In genomic region chr7:1586827-1587705, GRCh38 we compare ENCODE assay signal across 24 cellular contexts. TPM values are rescaled to one million over a fixed set of nuclear protein-coding genes. Genes with fewer than 3 reads are reported as not detected.
DNase-seq lines count a peak whose midpoint lies in the region; ATAC-seq and TF ChIP-seq lines count a peak whose summit lies in the region.
"Had no signal": no experiment of that assay in that cellular context is flagged by ENCODE, and none has a peak within 500 bp of the region (broad histone marks: within the 10 kb centered on the region; RNA-seq: fewer than 3 reads in every experiment).

No MANE protein-coding gene starts in this region.

- H3K9ac ChIP-seq in SK-N-SH, result no peak overlapping the region

- H2AFZ ChIP-seq in SK-N-SH (ENCODE audit: low read depth), result no peak overlapping the region
- H2AFZ ChIP-seq in OCI-LY7 (ENCODE audit: low read length), result no peak overlapping the region

- no peaks in the 10 kb centered on the region for H3K9me2 ChIP-seq in SK-N-SH
- H3K9me2 ChIP-seq in OCI-LY7 (ENCODE audit: insufficient read depth, low read length), result no peaks in the 10 kb centered on the region

- H4K20me1 ChIP-seq in SK-N-SH (ENCODE audit: insufficient read depth), result no peaks in the 10 kb centered on the region
- no peaks in the 10 kb centered on the region for H4K20me1 ChIP-seq in OCI-LY7 (ENCODE audit: insufficient read depth, low read length)

- no peaks in the 10 kb centered on the region for H3K9me3 ChIP-seq in SK-N-SH
- H3K9me3 ChIP-seq in OCI-LY7 (ENCODE audit: low read length), result 0 out of 2 replicates have a peak, but pooled peaks cover 7% of the 10 kb centered on the region
- H3K9me3 ChIP-seq: MG63, SJCRH30, suprapubic skin had no signal

- peak in 1 of 2 experiments; percentile 90; a peak in 2 of 4 replicates for TF ChIP-seq EP300 in SK-N-SH (IDR thresholded peaks at IDR 0.05; ENCODE audit: borderline replicate concordance in 1 of 2, low read depth in 1 of 2, low read length in 1 of 2)

- no peaks in the 10 kb centered on the region for H3F3A ChIP-seq in SK-N-SH (replicated peaks; ENCODE audit: insufficient read depth)

- H3K36me3 ChIP-seq in H7 (replicated peaks; ENCODE audit: control insufficient read depth, insufficient read depth, low read length) (no peaks in the 10 kb centered on the region), SK-N-SH (replicated peaks in 1 of 2; ENCODE audit: control insufficient read depth in 1 of 2, insufficient read depth in 2 of 2, low read length in 1 of 2) (no peaks in the 10 kb centered on the region), OCI-LY7 (ENCODE audit: insufficient read depth, low read length) (no peaks in the 10 kb centered on the region)
- H3K36me3 ChIP-seq: MG63, SJCRH30, suprapubic skin, uterus had no signal

- H3K4me1 ChIP-seq in SK-N-SH (ENCODE audit: control insufficient read depth in 1 of 2, insufficient read depth in 2 of 2, low read depth in 1 of 2, low read length in 1 of 2) (peaks cover 0 to 56% of the 10 kb centered on the region in 2 experiments; a peak in 1 of 4 replicates), OCI-LY7 (ENCODE audit: insufficient read depth, low read length, poor library complexity, severe bottlenecking) (peaks cover 10% of the 10 kb centered on the region)
- H3K4me1 ChIP-seq: SJCRH30, suprapubic skin, uterus had no signal

- H3K27me3 ChIP-seq in H7 (ENCODE audit: control insufficient read depth, insufficient read depth, low read length) (no peaks in the 10 kb centered on the region), SK-N-SH (ENCODE audit: insufficient read depth) (peaks cover 18% of the 10 kb centered on the region; the same call in 1 of the 2 replicates)
- H3K27me3 ChIP-seq: MG63 had no signal

- no peak for ATAC-seq in GM18511 (IDR thresholded peaks at IDR 0.05; ENCODE audit: unreplicated experiment)
- ATAC-seq: activated CD8-positive, alpha-beta memory T cell treated with anti-CD3 and anti-CD28 coated beads, Interleukin-2, amount 10 ng/mL, durations not matched to agents 7 days and 5 days; activated naive CD4-positive, alpha-beta T cell treated with anti-CD3 and anti-CD28 coated beads, Interleukin-2, amount 50 U/mL, for 72 hours; CD8-positive, alpha-beta T cell; stimulated activated effector memory CD8-positive, alpha-beta T cell treated with anti-CD3 and anti-CD28 coated beads, Interleukin-12 subunit alpha, Interleukin-12 subunit beta, amount 100 ng/mL, for 72 hours had no signal

- TF ChIP-seq CTCF in SK-N-SH (IDR thresholded peaks at IDR 0.05) (no peak), retinal pigment epithelial cell (conservative IDR thresholded peaks at IDR 0.05; ENCODE audit: low read depth, low read length) (no peak), OCI-LY7 (conservative IDR thresholded peaks at IDR 0.05; ENCODE audit: low read length) (no peak)

- intact Hi-C loops in OCI-LY7 (cut with micrococcal nuclease; ENCODE audit: unreplicated experiment), result no loop called here

- peak; percentile 19 for DNase-seq in NCI-H345 (lab: John Stamatoyannopoulos, UW)
- DNase-seq in NCI-H345 treated with DMSO at 0.1 percent for 48 hours (lab: John Stamatoyannopoulos, UW; ENCODE audit: unreplicated experiment), result no peak
- DNase-seq in H7, result peak; percentile 52
- DNase-seq in SK-N-SH, result peak; percentile 97
- no peak for DNase-seq in retinal pigment epithelial cell (ENCODE audit: low read depth)
- no peak for DNase-seq in OCI-LY7 (ENCODE audit: low spot score)
- DNase-seq: activated CD4-positive, alpha-beta T cell treated with anti-CD3 and anti-CD28 coated beads, Interleukin-2, amount 10 ng/mL, durations not matched to agents 24 days and 14 days; activated CD8-positive, alpha-beta memory T cell treated with anti-CD3 and anti-CD28 coated beads, Interleukin-2, amount 10 ng/mL, durations not matched to agents 7 days and 5 days; IMR-90; kidney; mammary epithelial cell; MG63; NCI-H187; NCI-H510A treated with DMSO at 0.1 percent for 48 hours; SJCRH30; stimulated activated CD4-positive, alpha-beta T cell treated with anti-CD3 and anti-CD28 coated beads, Interleukin-1b, Interleukin-23, amount 100 ng/mL, for 48 hours; uterus had no signal

- 38% methylated on average over 31 of the region's 42 CpGs for WGBS in SK-N-SH (ENCODE audit: low lambda C conversion rate)

- H3K4me2 ChIP-seq in SK-N-SH (peak overlapping the region; percentile 32; the same call in 1 of the 2 replicates), OCI-LY7 (ENCODE audit: low read length) (no peak overlapping the region)

- CTCF ChIA-PET in SK-N-SH (lab: Yijun Ruan, JAX), result interaction anchor here (0.7 to 4.0 kb wide), 11 partner anchors 11 to 864 kb away, joined by 3 to 27 read pairs (median 4); partner anchors contain the start of genes MAD1L1 and PSMG3
- CTCF ChIA-PET in OCI-LY7 (lab: Charles Lee; ENCODE audit: unreplicated experiment), result no interaction called here

- POLR2A ChIA-PET in SK-N-SH (lab: Yijun Ruan, JAX) (interaction anchor here (0.5 to 2.2 kb wide), 10 partner anchors 10 to 81 kb away, joined by 3 to 19 read pairs (median 4); no protein-coding TSS in a partner anchor), OCI-LY7 (lab: Charles Lee) (no interaction called here)

- H3K4me3 ChIP-seq in H7 (ENCODE audit: insufficient read depth, low read depth, low read length), result no peak overlapping the region
- H3K4me3 ChIP-seq in SK-N-SH (ENCODE audit: low read depth in 2 of 2, low read length in 1 of 2), result no peak overlapping the region; a peak in 1 of 4 replicates
- H3K4me3 ChIP-seq in retinal pigment epithelial cell (ENCODE audit: low read length), result peak overlapping the region; percentile 23
- no peak overlapping the region for H3K4me3 ChIP-seq in OCI-LY7 (ENCODE audit: low read depth, low read length, poor library complexity, severe bottlenecking)
- H3K4me3 ChIP-seq: MG63, SJCRH30, skin epidermis, suprapubic skin, uterus had no signal

- TF ChIP-seq RAD21 in SK-N-SH (IDR thresholded peaks at IDR 0.05; ENCODE audit: low read length), result peak; percentile 26

- BruUV-seq in OCI-LY7 (replicated peaks; lab: Mats Ljungman, UMichigan), result no TSS peak

- H3K79me2 ChIP-seq in SK-N-SH (ENCODE audit: insufficient read depth) (no peaks in the 10 kb centered on the region), OCI-LY7 (ENCODE audit: insufficient read depth, low read depth, low read length) (no peaks in the 10 kb centered on the region)

- H3K27ac ChIP-seq in SK-N-SH (ENCODE audit: low read depth in 2 of 2, low read length in 1 of 2) (peak overlapping the region in 1 of 2 experiments; percentile 95; a peak in 2 of 4 replicates), OCI-LY7 (ENCODE audit: low read depth, low read length, poor library complexity, severe bottlenecking) (no peak overlapping the region)
- H3K27ac ChIP-seq: SJCRH30, skin epidermis, suprapubic skin, uterus had no signal

TF ChIP-seq in SK-N-SH, 30 proteins besides CTCF, POLR2A, EP300 and RAD21 (continues in another document):
- TF ChIP-seq CHD2 (IDR thresholded peaks at IDR 0.05; ENCODE audit: low read length, partially characterized antibody) (peak; percentile 51), NRF1 (IDR thresholded peaks at IDR 0.05; ENCODE audit: low read depth, low read length) (no peak), TCF12 (IDR thresholded peaks at IDR 0.05) (no peak), SIN3A (IDR thresholded peaks at IDR 0.05; ENCODE audit: borderline replicate concordance, low read depth, low read length) (no peak), SMC3 (IDR thresholded peaks at IDR 0.05; ENCODE audit: low read depth, low read length) (0 out of 2 replicates have a peak, but pooled peaks have one; percentile 4), USF2 (IDR thresholded peaks at IDR 0.05; ENCODE audit: borderline replicate concordance, low read depth, low read length) (no peak), ELF1 (IDR thresholded peaks at IDR 0.05) (no peak), IRF3 (IDR thresholded peaks at IDR 0.05; ENCODE audit: low read depth, low read length) (no peak), GATA2 (CRISPR knock-in tag; IDR thresholded peaks at IDR 0.05) (peak; percentile 91), MXI1 (IDR thresholded peaks at IDR 0.05; ENCODE audit: low read depth, low read length) (peak; percentile 94), RCOR1 (IDR thresholded peaks at IDR 0.05; ENCODE audit: low read length) (peak; percentile 41; the same call in 1 of the 2 replicates), FOXJ3 (CRISPR knock-in tag; IDR thresholded peaks at IDR 0.05) (peak; percentile 98)

RNA-seq across cellular contexts. Expression of gene PSMG3, which starts 17.2 kb away (rescaled TPM):
- total RNA-seq in H7 (2014; rRNA removed; shearing (Covaris generic)), result 45.9 and 49.8 TPM in 2 replicates
- polyA plus RNA-seq in SK-N-SH (2012; rRNA removed), result 106 and 109 TPM in 2 replicates
- polyA plus RNA-seq in SK-N-SH (2012; cell fraction: cytosol; rRNA removed), result 71.7 and 94.8 TPM in 2 replicates
- polyA plus RNA-seq in SK-N-SH (2012; cell fraction: nucleus; rRNA removed), result 82.8 and 87.7 TPM in 2 replicates
- 128 and 129 TPM in 2 replicates for total RNA-seq in OCI-LY7 (2014; rRNA removed; shearing (Covaris generic))
- 55.1 and 63.7 TPM in 2 replicates for total RNA-seq in OCI-LY7 (2022)

RNA-seq across cellular contexts. Expression of gene TMEM184A, which starts 31.1 kb away (rescaled TPM):
- 0.74 and 1.2 TPM in 2 replicates for total RNA-seq in H7 (2014; rRNA removed; shearing (Covaris generic))
- polyA plus RNA-seq in SK-N-SH (2012; rRNA removed), result 1.5 and 1.8 TPM in 2 replicates
- polyA plus RNA-seq in SK-N-SH (2012; cell fraction: cytosol; rRNA removed), result 0.43 and 0.46 TPM in 2 replicates
- polyA plus RNA-seq in SK-N-SH (2012; cell fraction: nucleus; rRNA removed), result 6.5 and 6.7 TPM in 2 replicates
- 0.19 and 0.77 TPM in 2 replicates for total RNA-seq in OCI-LY7 (2014; rRNA removed; shearing (Covaris generic))
- not detected in 2 replicates for total RNA-seq in OCI-LY7 (2022)
- total RNA-seq: activated CD4-positive, alpha-beta T cell treated with anti-CD3 and anti-CD28 coated beads, Interleukin-2, amount 10 ng/mL, durations not matched to agents 24 days and 14 days; activated CD8-positive, alpha-beta memory T cell treated with anti-CD3 and anti-CD28 coated beads, Interleukin-2, amount 10 ng/mL, durations not matched to agents 7 days and 5 days; CD8-positive, alpha-beta T cell; pulmonary artery endothelial cell; SJCRH30 had no signal

RNA-seq across cellular contexts. Expression of gene MAFK, which starts 56.6 kb away (rescaled TPM):
- 14.8 and 23.1 TPM in 2 replicates for total RNA-seq in H7 (2014; rRNA removed; shearing (Covaris generic))
- polyA plus RNA-seq in SK-N-SH (2012; rRNA removed), result 33.0 and 33.2 TPM in 2 replicates
- polyA plus RNA-seq in SK-N-SH (2012; cell fraction: cytosol; rRNA removed), result 8.3 and 12.2 TPM in 2 replicates
- 240 and 252 TPM in 2 replicates for polyA plus RNA-seq in SK-N-SH (2012; cell fraction: nucleus; rRNA removed)
- total RNA-seq in OCI-LY7 (2014; rRNA removed; shearing (Covaris generic)), result 25.2 and 26.1 TPM in 2 replicates
- total RNA-seq in OCI-LY7 (2022), result 32.7 and 39.0 TPM in 2 replicates

Comparison
In these comparisons a context has a peak if more than half of its experiments do, and no peak if none do; other contexts are left out.
1. DNase-seq: peak in NCI-H345 (single experiment), H7 (single experiment) and SK-N-SH (single experiment); none in NCI-H345 treated with DMSO at 0.1 percent for 48 hours (single experiment), retinal pigment epithelial cell (single experiment) and OCI-LY7 (single experiment).